ENCODE assay signal across 23 cellular contexts in genomic region chr5:112250551-112250950, GRCh38.
"Had no signal": no experiment of that assay in that cellular context is flagged by ENCODE, and none has a peak within 500 bp of the region (broad histone marks: within the 10 kb centered on the region; RNA-seq: fewer than 3 reads in every experiment).

No MANE protein-coding gene starts in this region.

- H3K36me3 ChIP-seq: colonic mucosa, esophagus muscularis mucosa, esophagus squamous epithelium, gastrocnemius medialis, gastroesophageal sphincter had no signal

- H3K9me3 ChIP-seq: colonic mucosa, esophagus muscularis mucosa, esophagus squamous epithelium, gastrocnemius medialis, gastroesophageal sphincter, heart left ventricle, heart right ventricle had no signal

- H3K27me3 ChIP-seq: colonic mucosa, dorsolateral prefrontal cortex, esophagus muscularis mucosa, esophagus squamous epithelium, foreskin keratinocyte, gastrocnemius medialis, gastroesophageal sphincter, heart left ventricle, heart right ventricle had no signal

- H3K27ac ChIP-seq: colonic mucosa, coronary artery, dorsolateral prefrontal cortex, epithelial cell of prostate, esophagus muscularis mucosa, esophagus squamous epithelium, foreskin keratinocyte, gastrocnemius medialis, gastroesophageal sphincter, heart left ventricle, heart right ventricle had no signal

- ATAC-seq: effector memory CD8-positive, alpha-beta T cell; esophagus mucosa; foreskin keratinocyte; gastrocnemius medialis; gastroesophageal sphincter; heart left ventricle had no signal

- H3K4me1 ChIP-seq: colonic mucosa, foreskin keratinocyte had no signal

- DNase-seq: colonic mucosa; cortex of kidney; dorsolateral prefrontal cortex; effector CD4-positive, alpha-beta T cell; effector CD8-positive, alpha-beta T cell; effector memory CD4-positive, alpha-beta T cell; effector memory CD8-positive, alpha-beta T cell; endodermal cell; erythroblast; esophagus squamous epithelium; foreskin fibroblast; foreskin keratinocyte; foreskin melanocyte; gastrocnemius medialis; glutamatergic neuron; head of caudate nucleus; heart left ventricle; heart right ventricle had no signal

- H3K4me3 ChIP-seq: colonic mucosa, coronary artery, dorsolateral prefrontal cortex, esophagus muscularis mucosa, esophagus squamous epithelium, gastrocnemius medialis, gastroesophageal sphincter, heart left ventricle, heart right ventricle had no signal
